ENCODE assay signal across 17 cellular contexts in the genomic region with DNA sequence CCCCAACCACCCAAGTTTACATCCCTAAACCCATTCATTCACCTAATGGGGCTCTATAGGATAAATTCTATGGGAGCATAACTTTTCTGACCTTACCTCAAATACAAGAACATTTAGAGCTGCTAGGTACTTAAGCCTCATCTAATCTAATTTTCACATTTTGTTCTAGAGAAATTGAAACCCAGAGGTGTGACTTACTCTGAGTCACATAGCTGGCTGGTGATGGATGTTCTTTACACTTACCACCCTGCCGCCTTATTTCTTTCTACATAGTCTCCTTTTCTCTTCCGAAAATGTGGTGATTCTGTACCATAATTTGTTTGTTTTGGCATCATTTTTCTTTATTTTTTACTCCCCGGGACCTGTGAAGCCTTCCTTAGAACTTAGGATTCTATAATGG. TPM values are rescaled to one million over a fixed set of nuclear protein-coding genes. Genes with fewer than 3 reads are reported as not detected.
DNase-seq lines count a peak whose midpoint lies in the region; ATAC-seq and TF ChIP-seq lines count a peak whose summit lies in the region.
"Had no signal": no experiment of that assay in that cellular context is flagged by ENCODE, and none has a peak within 500 bp of the region (broad histone marks: within the 10 kb centered on the region; RNA-seq: fewer than 3 reads in every experiment).

No MANE protein-coding gene starts in this region.

- peaks cover 16% of the 10 kb centered on the region for H3K4me1 ChIP-seq in GM23248 (ENCODE audit: insufficient read depth)
- H3K4me1 ChIP-seq: BLaER1 had no signal

- H3K4me3 ChIP-seq in GM23248: no peak overlapping the region
- no peak overlapping the region for H3K4me3 ChIP-seq in dorsolateral prefrontal cortex
- H3K4me3 ChIP-seq: BLaER1 had no signal

- peaks cover 5% of the 10 kb centered on the region for H3K9me3 Mint-ChIP-seq in activated CD4-positive, alpha-beta T cell treated with anti-CD3 and anti-CD28 coated beads for 36 hours (ENCODE audit: low read depth)
- no peaks in the 10 kb centered on the region for H3K9me3 Mint-ChIP-seq in stimulated activated effector memory CD8-positive, alpha-beta T cell treated with anti-CD3 and anti-CD28 coated beads, Interleukin-12 subunit alpha, Interleukin-12 subunit beta, amount 100 ng/mL, for 72 hours
- H3K9me3 Mint-ChIP-seq: CD8-positive, alpha-beta memory T cell had no signal

- H3K27me3 ChIP-seq in GM23248 (replicated peaks; ENCODE audit: insufficient read depth) (no peaks in the 10 kb centered on the region), dorsolateral prefrontal cortex (no peaks in the 10 kb centered on the region)
- H3K27me3 ChIP-seq: BLaER1 had no signal

- CTCF ChIA-PET in activated CD4-positive, alpha-beta T cell treated with anti-CD3 and anti-CD28 coated beads for 36 hours (lab: Charles Lee): no interaction called here

- no peaks in the 10 kb centered on the region for H4K20me1 ChIP-seq in GM23248 (ENCODE audit: insufficient read depth)
- H4K20me1 ChIP-seq: BLaER1 had no signal

- no peak overlapping the region for H3K4me2 ChIP-seq in GM23248 (ENCODE audit: unreplicated experiment)
- H3K4me2 ChIP-seq: BLaER1 had no signal

- intact Hi-C loops in activated CD4-positive, alpha-beta T cell treated with anti-CD3 and anti-CD28 coated beads for 36 hours (cut with DNase I, micrococcal nuclease): no loop called here
- intact Hi-C loops in dorsolateral prefrontal cortex (cut with DNase I): no loop called here

- H3F3A ChIP-seq in GM23248 (ENCODE audit: insufficient read depth): peaks cover 36% of the 10 kb centered on the region

- no peak overlapping the region for H2AFZ ChIP-seq in GM23248

- no peak for DNase-seq in activated CD4-positive, alpha-beta T cell treated with anti-CD3 and anti-CD28 coated beads for 36 hours
- DNase-seq in activated CD4-positive, alpha-beta T cell treated with anti-CD3 and anti-CD28 coated beads, Interleukin-2, amount 50 U/mL, for 4 hours: no peak
- peak; percentile 9 for DNase-seq in GM23248
- DNase-seq in inferior parietal cortex (ENCODE audit: extremely low spot score): peak; percentile 25
- DNase-seq in stimulated activated effector memory CD8-positive, alpha-beta T cell treated with anti-CD3 and anti-CD28 coated beads, Interleukin-12 subunit alpha, Interleukin-12 subunit beta, amount 100 ng/mL, for 72 hours (ENCODE audit: low spot score in 2 of 2): no peak
- no peak for DNase-seq in epidermal melanocyte (ENCODE audit: insufficient read length, low spot score)
- no peak for DNase-seq in dorsolateral prefrontal cortex
- no peak for DNase-seq in activated naive CD4-positive, alpha-beta T cell (lab: John Stamatoyannopoulos, UW)
- DNase-seq: AML-193; Caco-2; CD8-positive, alpha-beta memory T cell; DMS53; GF-D8 had no signal

- H3K4me3 Mint-ChIP-seq in activated CD4-positive, alpha-beta T cell treated with anti-CD3 and anti-CD28 coated beads for 36 hours: no peak overlapping the region
- no peak overlapping the region for H3K4me3 Mint-ChIP-seq in stimulated activated effector memory CD8-positive, alpha-beta T cell treated with anti-CD3 and anti-CD28 coated beads, Interleukin-12 subunit alpha, Interleukin-12 subunit beta, amount 100 ng/mL, for 72 hours
- H3K4me3 Mint-ChIP-seq: CD8-positive, alpha-beta memory T cell had no signal

- H3K36me3 Mint-ChIP-seq in activated CD4-positive, alpha-beta T cell treated with anti-CD3 and anti-CD28 coated beads for 36 hours (ENCODE audit: low read depth): peaks cover 56% of the 10 kb centered on the region
- H3K36me3 Mint-ChIP-seq in stimulated activated effector memory CD8-positive, alpha-beta T cell treated with anti-CD3 and anti-CD28 coated beads, Interleukin-12 subunit alpha, Interleukin-12 subunit beta, amount 100 ng/mL, for 72 hours: peaks cover 80% of the 10 kb centered on the region

- H3K9me2 ChIP-seq in GM23248 (ENCODE audit: insufficient read depth): no peaks in the 10 kb centered on the region

- H3K27ac ChIP-seq in GM23248 (no peak overlapping the region), dorsolateral prefrontal cortex (peak overlapping the region in 11 of 59 donors; percentile 3 to 68 (median 35))
- H3K27ac ChIP-seq: 22Rv1, BLaER1, HL-60 had no signal

- H3K9me3 ChIP-seq in GM23248 (ENCODE audit: low read depth): no peaks in the 10 kb centered on the region
- H3K9me3 ChIP-seq: Caco-2 had no signal

- TF ChIP-seq CTCF in dorsolateral prefrontal cortex (IDR thresholded peaks at IDR 0.05 in 54 of 56, conservative IDR thresholded peaks at IDR 0.05 in 2 of 56; ENCODE audit: low read depth in 1 of 56, partially characterized antibody in 56 of 56): no peak

- in situ Hi-C loops in GM23248 (cut with MboI): no loop called here

- H3K79me2 ChIP-seq in GM23248 (ENCODE audit: insufficient read depth): peaks cover 5% of the 10 kb centered on the region; the same call in 1 of the 2 replicates

- H3K4me1 Mint-ChIP-seq in activated CD4-positive, alpha-beta T cell treated with anti-CD3 and anti-CD28 coated beads for 36 hours: peaks cover 6% of the 10 kb centered on the region
- no peaks in the 10 kb centered on the region for H3K4me1 Mint-ChIP-seq in stimulated activated effector memory CD8-positive, alpha-beta T cell treated with anti-CD3 and anti-CD28 coated beads, Interleukin-12 subunit alpha, Interleukin-12 subunit beta, amount 100 ng/mL, for 72 hours

- ATAC-seq in activated CD4-positive, alpha-beta T cell treated with anti-CD3 and anti-CD28 coated beads for 36 hours: peak; percentile 88
- ATAC-seq in stimulated activated effector memory CD8-positive, alpha-beta T cell treated with anti-CD3 and anti-CD28 coated beads, Interleukin-12 subunit alpha, Interleukin-12 subunit beta, amount 100 ng/mL, for 72 hours: peak; percentile 48
- ATAC-seq: HCT116 had no signal

- no peaks in the 10 kb centered on the region for H3K27me3 Mint-ChIP-seq in activated CD4-positive, alpha-beta T cell treated with anti-CD3 and anti-CD28 coated beads for 36 hours
- H3K27me3 Mint-ChIP-seq: CD8-positive, alpha-beta memory T cell had no signal

- no peak overlapping the region for H3K27ac Mint-ChIP-seq in activated CD4-positive, alpha-beta T cell treated with anti-CD3 and anti-CD28 coated beads for 36 hours
- H3K27ac Mint-ChIP-seq in stimulated activated effector memory CD8-positive, alpha-beta T cell treated with anti-CD3 and anti-CD28 coated beads, Interleukin-12 subunit alpha, Interleukin-12 subunit beta, amount 100 ng/mL, for 72 hours: no peak overlapping the region

- H3K9ac ChIP-seq in GM23248: no peak overlapping the region
- H3K9ac ChIP-seq: BLaER1 had no signal

- 63 to 67% methylated on average over 3 of the region's 3 CpGs for WGBS in GM23248 (ENCODE audit: low coverage in 1 of 2, low lambda C conversion rate in 2 of 2, missing lambda C conversion rate in 2 of 2), 2 experiments

- peaks cover 41% of the 10 kb centered on the region for H3K36me3 ChIP-seq in GM23248 (ENCODE audit: low read depth)

- POLR2A ChIA-PET in activated CD4-positive, alpha-beta T cell treated with anti-CD3 and anti-CD28 coated beads for 36 hours (lab: Charles Lee): no interaction called here

RNA-seq across cellular contexts. Expression of gene TIPRL, which starts 20.3 kb away (rescaled TPM):
- total RNA-seq in activated CD4-positive, alpha-beta T cell treated with anti-CD3 and anti-CD28 coated beads for 36 hours: 10 to 100 TPM; 52.5 to 57.5 TPM
- 32.9 and 36.6 TPM in 2 replicates for total RNA-seq in GM23248 (2014; rRNA removed; shearing (Covaris generic))
- 62.9 and 67.2 TPM in 2 replicates for polyA plus RNA-seq in GM23248 (2016; fragmentation: Nextera tagmentation; extraction: Ambion mirVana)
- 10 to 100 TPM; 14.6 to 51.2 (median 34.7) TPM for total RNA-seq in dorsolateral prefrontal cortex

RNA-seq across cellular contexts. Expression of gene SFT2D2, which starts 26.7 kb away (rescaled TPM):
- total RNA-seq in activated CD4-positive, alpha-beta T cell treated with anti-CD3 and anti-CD28 coated beads for 36 hours: 10 to 100 TPM; 25.2 to 42.3 TPM
- total RNA-seq in GM23248 (2014; rRNA removed; shearing (Covaris generic)): 38.4 and 38.7 TPM in 2 replicates
- polyA plus RNA-seq in GM23248 (2016; fragmentation: Nextera tagmentation; extraction: Ambion mirVana): 54.4 and 54.9 TPM in 2 replicates
- 10 to 100 TPM; 15.0 to 59.6 (median 26.0) TPM for total RNA-seq in dorsolateral prefrontal cortex

Comparison
In these comparisons a context has a peak if more than half of its experiments do, and no peak if none do; other contexts are left out.
1. DNase-seq: peak in GM23248 (single experiment) and inferior parietal cortex (single experiment); none in activated CD4-positive, alpha-beta T cell treated with anti-CD3 and anti-CD28 coated beads for 36 hours (single experiment), activated CD4-positive, alpha-beta T cell treated with anti-CD3 and anti-CD28 coated beads, Interleukin-2, amount 50 U/mL, for 4 hours (0 of 2), stimulated activated effector memory CD8-positive, alpha-beta T cell treated with anti-CD3 and anti-CD28 coated beads, Interleukin-12 subunit alpha, Interleukin-12 subunit beta, amount 100 ng/mL, for 72 hours (0 of 2), epidermal melanocyte (single experiment), dorsolateral prefrontal cortex (0 of 10) and activated naive CD4-positive, alpha-beta T cell (0 of 4).